In genomic region chr20:59948828-59949720, GRCh38 we compare ENCODE assay signal across 1 cellular context.
TF ChIP-seq lines count a peak whose summit lies in the region.

No MANE protein-coding gene starts in this region.

TF ChIP-seq in H1, 55 proteins besides CTCF, POLR2A, EP300 and RAD21:
- TF ChIP-seq BCL11A (IDR thresholded peaks at IDR 0.05; ENCODE audit: low read depth in 2 of 2, low read length in 2 of 2): no peak
- TF ChIP-seq ASH2L (IDR thresholded peaks at IDR 0.05; ENCODE audit: low read length): no peak
- TF ChIP-seq HDAC6 (IDR thresholded peaks at IDR 0.05; ENCODE audit: low read depth, low read length): no peak
- no peak for TF ChIP-seq KDM4A (IDR thresholded peaks at IDR 0.05; ENCODE audit: low read depth, low read length, severe bottlenecking)
- no peak for TF ChIP-seq NANOG (IDR thresholded peaks at IDR 0.05; ENCODE audit: insufficient read depth, low read depth, low read length, poor library complexity, severe bottlenecking)
- TF ChIP-seq TAF1 (IDR thresholded peaks at IDR 0.05; ENCODE audit: low read depth, low read length): no peak
- no peak for TF ChIP-seq SP1 (IDR thresholded peaks at IDR 0.05; ENCODE audit: low read depth, low read length)
- TF ChIP-seq FOSL1 (IDR thresholded peaks at IDR 0.05; ENCODE audit: insufficient read depth, low read depth, low read length): no peak
- no peak for TF ChIP-seq ATF3 (IDR thresholded peaks at IDR 0.05; ENCODE audit: insufficient read depth, low read depth, low read length)
- TF ChIP-seq ATF2 (IDR thresholded peaks at IDR 0.05; ENCODE audit: low read length): no peak
- TF ChIP-seq BRCA1 (IDR thresholded peaks at IDR 0.05; ENCODE audit: low read depth, low read length): no peak
- no peak for TF ChIP-seq SP2 (IDR thresholded peaks at IDR 0.05; ENCODE audit: low read length)
- TF ChIP-seq CREB1 (IDR thresholded peaks at IDR 0.05): no peak
- TF ChIP-seq CTBP2 (IDR thresholded peaks at IDR 0.05; ENCODE audit: borderline replicate concordance, insufficient read depth, insufficient read length, low read length): no peak
- TF ChIP-seq SUZ12 (IDR thresholded peaks at IDR 0.05; ENCODE audit: low read length): no peak
- TF ChIP-seq GTF2F1 (IDR thresholded peaks at IDR 0.05; ENCODE audit: borderline replicate concordance, low read depth, low read length): no peak
- TF ChIP-seq NRF1 (IDR thresholded peaks at IDR 0.05; ENCODE audit: low read depth, low read length): no peak
- no peak for TF ChIP-seq KDM5A (IDR thresholded peaks at IDR 0.05; ENCODE audit: low read length)
